Comparison of ENCODE assay signal across 8 cellular contexts in the genomic region with DNA sequence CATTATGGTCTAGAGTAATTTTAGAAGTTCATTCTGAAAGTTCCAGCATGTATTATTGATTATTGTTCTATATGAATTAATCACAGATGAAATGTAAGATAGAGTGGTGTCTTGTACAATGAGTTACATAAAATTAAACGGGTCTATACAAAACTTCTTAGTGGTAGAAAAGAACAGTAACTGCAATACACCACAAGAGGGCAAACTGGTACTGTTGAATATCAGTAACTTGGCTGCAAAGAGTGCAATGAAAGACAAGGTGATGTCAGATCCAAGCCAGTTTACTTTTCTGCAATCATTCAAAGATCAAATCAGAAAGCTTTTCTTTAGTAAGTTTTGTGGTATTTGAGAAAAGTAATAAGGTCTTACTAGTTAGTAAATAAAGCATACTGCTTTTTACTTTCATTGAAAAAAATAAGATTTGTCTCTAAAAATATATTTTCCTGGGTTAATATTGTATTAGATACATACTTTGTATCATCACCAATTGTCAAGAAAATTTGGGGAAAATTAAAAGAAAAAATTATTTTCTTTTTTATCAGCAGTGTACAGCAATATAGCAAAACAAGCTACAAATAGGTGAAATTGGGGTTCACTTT.
DNase-seq lines count a peak whose midpoint lies in the region; ATAC-seq and TF ChIP-seq lines count a peak whose summit lies in the region.

No MANE protein-coding gene starts in this region.

- no peaks in the 10 kb centered on the region for H3K9me3 Mint-ChIP-seq in activated CD4-positive, alpha-beta T cell treated with anti-CD3 and anti-CD28 coated beads for 36 hours (ENCODE audit: low read depth)

- TF ChIP-seq CTCF in KMS-11 (conservative IDR thresholded peaks at IDR 0.05; ENCODE audit: low read depth, low read length) (peak; percentile 87), lung (IDR thresholded peaks at IDR 0.05; ENCODE audit: control extremely low read depth, extremely low read depth) (peak; percentile 85)

- no peak overlapping the region for H3K27ac Mint-ChIP-seq in activated CD4-positive, alpha-beta T cell treated with anti-CD3 and anti-CD28 coated beads for 36 hours

- H3K9ac ChIP-seq in KMS-11, result no peak overlapping the region

- 0% methylated on average over 1 of the region's 1 CpG for WGBS in lung, 2 donors

- H3K4me3 Mint-ChIP-seq in activated CD4-positive, alpha-beta T cell treated with anti-CD3 and anti-CD28 coated beads for 36 hours, result no peak overlapping the region

- CTCF ChIA-PET in activated CD4-positive, alpha-beta T cell treated with anti-CD3 and anti-CD28 coated beads for 36 hours (lab: Charles Lee), result interaction anchor here (0.7 to 3.9 kb wide), 13 partner anchors 8 to 246 kb away, joined by 3 to 28 read pairs (median 5); no protein-coding TSS in a partner anchor

- H3K4me1 ChIP-seq in KMS-11 (ENCODE audit: low read depth, poor library complexity, severe bottlenecking), result no peaks in the 10 kb centered on the region
- H3K4me1 ChIP-seq in lung (ENCODE audit: control insufficient read depth in 2 of 2, insufficient read depth in 2 of 2, low read length in 2 of 2), result no peaks in the 10 kb centered on the region

- H3K36me3 Mint-ChIP-seq in activated CD4-positive, alpha-beta T cell treated with anti-CD3 and anti-CD28 coated beads for 36 hours (ENCODE audit: low read depth), result no peaks in the 10 kb centered on the region

- H3K36me3 ChIP-seq in KMS-11 (ENCODE audit: insufficient read depth) (no peaks in the 10 kb centered on the region), lung (ENCODE audit: control insufficient read depth in 2 of 2, insufficient read depth in 2 of 2, low read length in 2 of 2) (no peaks in the 10 kb centered on the region)

- no peaks in the 10 kb centered on the region for H4K20me1 ChIP-seq in KMS-11 (ENCODE audit: insufficient read depth)

- POLR2A ChIA-PET in activated CD4-positive, alpha-beta T cell treated with anti-CD3 and anti-CD28 coated beads for 36 hours (lab: Charles Lee), result no interaction called here

- no peaks in the 10 kb centered on the region for H3K79me2 ChIP-seq in KMS-11 (ENCODE audit: insufficient read depth, low read depth)

- H3K27me3 Mint-ChIP-seq in activated CD4-positive, alpha-beta T cell treated with anti-CD3 and anti-CD28 coated beads for 36 hours, result no peaks in the 10 kb centered on the region

- DNase-seq in activated CD4-positive, alpha-beta T cell treated with anti-CD3 and anti-CD28 coated beads for 36 hours, result peak; percentile 5
- no peak for DNase-seq in activated CD4-positive, alpha-beta T cell treated with anti-CD3 and anti-CD28 coated beads, Interleukin-2, amount 50 U/mL, for 4 hours
- DNase-seq in OCI-M2 (lab: John Stamatoyannopoulos, UW; ENCODE audit: unreplicated experiment) (peak; percentile 8), dedifferentiated amniotic fluid mesenchymal stem cell (ENCODE audit: extremely low spot score) (peak; percentile 74), lung (ENCODE audit: low spot score) (no peak)

- no peak overlapping the region for H3K4me3 ChIP-seq in KMS-11 (IDR thresholded peaks at IDR 0.05; ENCODE audit: insufficient read depth, low read depth, low read length)
- H3K4me3 ChIP-seq in lung, result no peak overlapping the region

- peak; percentile 70 for ATAC-seq in activated CD4-positive, alpha-beta T cell treated with anti-CD3 and anti-CD28 coated beads for 36 hours
- ATAC-seq in GM21723 (IDR thresholded peaks at IDR 0.05; ENCODE audit: unreplicated experiment) (peak; percentile 93), lung (ENCODE audit: insufficient read depth, low FRiP score) (no peak), GM21360 (IDR thresholded peaks at IDR 0.05; ENCODE audit: unreplicated experiment) (no peak)

- intact Hi-C loops in activated CD4-positive, alpha-beta T cell treated with anti-CD3 and anti-CD28 coated beads for 36 hours (cut with DNase I, micrococcal nuclease), result loop anchor here (1.0 to 10.0 kb wide), 4 partner anchors 64 to 292 kb away; a partner anchor contains a TSS

- no peaks in the 10 kb centered on the region for H3K4me1 Mint-ChIP-seq in activated CD4-positive, alpha-beta T cell treated with anti-CD3 and anti-CD28 coated beads for 36 hours

- no peaks in the 10 kb centered on the region for H3K9me3 ChIP-seq in lung (ENCODE audit: control insufficient read depth in 2 of 2, insufficient read depth in 1 of 2, low read length in 1 of 2)

- no peaks in the 10 kb centered on the region for H3K27me3 ChIP-seq in KMS-11 (ENCODE audit: insufficient read depth, low read depth)
- H3K27me3 ChIP-seq in lung (ENCODE audit: control insufficient read depth, insufficient read depth), result no peaks in the 10 kb centered on the region

- no peak overlapping the region for H3K4me2 ChIP-seq in KMS-11

- H2AFZ ChIP-seq in KMS-11 (ENCODE audit: low read depth), result no peak overlapping the region

- H3K27ac ChIP-seq in KMS-11, result no peak overlapping the region
- no peak overlapping the region for H3K27ac ChIP-seq in lung (ENCODE audit: low read depth in 1 of 2, low read length in 1 of 2)

Comparison
In these comparisons a context has a peak if more than half of its experiments do, and no peak if none do; other contexts are left out.
1. DNase-seq: peak in activated CD4-positive, alpha-beta T cell treated with anti-CD3 and anti-CD28 coated beads for 36 hours (single experiment), OCI-M2 (single experiment) and dedifferentiated amniotic fluid mesenchymal stem cell (single experiment); none in activated CD4-positive, alpha-beta T cell treated with anti-CD3 and anti-CD28 coated beads, Interleukin-2, amount 50 U/mL, for 4 hours (0 of 2) and lung (single experiment).
2. ATAC-seq: peak in activated CD4-positive, alpha-beta T cell treated with anti-CD3 and anti-CD28 coated beads for 36 hours (single experiment) and GM21723 (single experiment); none in lung (single experiment) and GM21360 (single experiment).